Comparison of ENCODE assay signal across 1 cellular context in the genomic region with DNA sequence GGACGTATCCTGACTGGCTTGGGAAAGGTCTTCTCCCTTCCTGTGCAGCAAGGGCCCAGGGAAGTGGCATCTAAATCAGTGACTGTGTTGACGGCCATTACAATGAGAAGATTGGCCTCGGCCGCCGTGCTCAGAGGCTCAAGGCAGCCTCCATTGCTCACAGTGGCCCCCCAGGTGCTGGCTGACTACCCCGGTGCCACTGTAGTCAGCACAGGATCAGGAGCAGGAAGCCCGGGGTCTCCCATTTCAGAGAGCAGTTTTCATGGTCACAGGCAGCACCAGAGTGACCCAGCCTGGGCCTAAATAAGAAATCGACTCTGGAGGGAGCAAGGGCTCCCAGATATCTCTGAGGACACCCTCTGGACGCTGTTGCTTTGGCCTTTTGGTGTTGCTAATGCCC.
TF ChIP-seq lines count a peak whose summit lies in the region.

No MANE protein-coding gene starts in this region.

TF ChIP-seq in GM23338, 12 proteins besides CTCF, POLR2A, EP300 and RAD21 (continued from another document):
- TF ChIP-seq ZNF462 (CRISPR knock-in tag; IDR thresholded peaks at IDR 0.05) (no peak), STAT1 (IDR thresholded peaks at IDR 0.05; ENCODE audit: unreplicated experiment) (no peak), ZNF114 (CRISPR knock-in tag; IDR thresholded peaks at IDR 0.05) (no peak), NANOG (IDR thresholded peaks at IDR 0.05; ENCODE audit: borderline replicate concordance) (no peak), ZNF331 (CRISPR knock-in tag; IDR thresholded peaks at IDR 0.05; ENCODE audit: low read depth) (no peak), EZH2 (IDR thresholded peaks at IDR 0.05; ENCODE audit: low read depth, unreplicated experiment) (no peak), JUNB (IDR thresholded peaks at IDR 0.05; ENCODE audit: unreplicated experiment) (no peak), POLR2AphosphoS5 (IDR thresholded peaks at IDR 0.05; ENCODE audit: low read depth) (no peak), CREB1 (CRISPR knock-in tag; IDR thresholded peaks at IDR 0.05; ENCODE audit: low read depth) (no peak)
